ENCODE assay signal across 6 cellular contexts in the genomic region with DNA sequence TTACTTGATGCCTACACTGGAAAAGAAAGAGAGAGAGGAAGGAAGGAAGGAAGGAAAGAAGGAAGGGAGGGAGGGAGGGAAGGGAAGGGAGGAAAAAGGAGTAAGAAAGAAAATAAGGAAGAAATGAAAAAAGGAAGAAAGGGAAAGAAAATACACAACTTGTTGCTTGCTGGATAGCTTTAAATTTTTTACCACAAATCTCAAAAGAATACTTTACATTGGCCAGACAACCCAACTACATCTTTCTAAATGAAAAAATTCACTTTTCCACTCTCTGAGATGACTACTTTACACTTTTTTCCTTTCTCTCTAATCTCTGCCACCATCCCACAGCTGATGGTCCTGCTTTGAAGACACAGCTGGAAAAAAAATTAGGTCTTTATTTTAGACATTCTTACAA.
"Had no signal": no experiment of that assay in that cellular context is flagged by ENCODE, and none has a peak within 500 bp of the region (broad histone marks: within the 10 kb centered on the region; RNA-seq: fewer than 3 reads in every experiment).

No MANE protein-coding gene starts in this region.

- H3K27ac ChIP-seq: HL-60, KMS-11 had no signal

- H3K4me2 ChIP-seq: KMS-11 had no signal

- DNase-seq: IMR-90, KBM-7, KG1 had no signal

- FAIRE-seq: HTR-8/SVneo had no signal

- H3K9ac ChIP-seq: KMS-11 had no signal
